ENCODE assay signal across 15 cellular contexts in the genomic region with DNA sequence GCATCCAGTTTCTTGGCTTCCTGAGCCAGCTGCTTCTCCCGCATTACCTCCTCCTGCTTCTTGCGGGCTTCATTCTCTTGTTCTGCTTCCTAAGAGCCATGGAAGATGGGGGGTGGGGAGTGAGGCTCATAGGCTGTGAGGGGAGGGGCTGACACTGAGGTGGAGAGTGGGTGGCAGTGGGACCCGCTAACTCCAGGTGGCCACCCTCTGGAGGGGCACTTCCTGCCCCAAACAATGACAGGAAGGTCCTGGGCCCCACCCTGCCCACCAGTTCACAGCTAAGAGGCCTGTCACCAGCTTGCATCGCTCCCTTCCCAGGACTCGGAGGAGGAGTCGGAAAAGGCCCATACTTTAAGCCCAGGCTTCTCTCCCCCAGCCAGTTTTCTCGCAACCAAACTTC. TPM values are rescaled to one million over a fixed set of nuclear protein-coding genes. Genes with fewer than 3 reads are reported as not detected.
A peak's percentile ranks its signal among the peaks of the same experiment; 100 is the strongest.
DNase-seq lines count a peak whose midpoint lies in the region; ATAC-seq, FAIRE-seq and TF ChIP-seq lines count a peak whose summit lies in the region.
"Had no signal": no experiment of that assay in that cellular context is flagged by ENCODE, and none has a peak within 500 bp of the region (broad histone marks: within the 10 kb centered on the region; RNA-seq: fewer than 3 reads in every experiment).

No MANE protein-coding gene starts in this region.

- no peaks in the 10 kb centered on the region for H3K27me3 ChIP-seq in CD4-positive, alpha-beta T cell (ENCODE audit: control insufficient read depth, insufficient read depth, low read length)
- H3K27me3 ChIP-seq in sigmoid colon (no peaks in the 10 kb centered on the region), small intestine (ENCODE audit: control insufficient read depth in 2 of 2, insufficient read depth in 2 of 2, low read length in 2 of 2) (no peaks in the 10 kb centered on the region)
- H3K27me3 ChIP-seq: brain microvascular endothelial cell had no signal

- DNase-seq in CD4-positive, alpha-beta T cell = no peak
- DNase-seq in RWPE1 (ENCODE audit: low spot score) (no peak), fibroblast of the aortic adventitia (ENCODE audit: low read depth) (peak; percentile 18), sigmoid colon (no peak), DMS153 treated with DMSO at 0.1 percent for 48 hours (lab: John Stamatoyannopoulos, UW; ENCODE audit: unreplicated experiment) (no peak), small intestine (no peak)
- DNase-seq: activated CD4-positive, alpha-beta T cell treated with anti-CD3 and anti-CD28 coated beads for 4 hours; activated effector memory CD4-positive, alpha-beta T cell treated with Interleukin-2 at 50 U/mL for 16 hours; brain microvascular endothelial cell; midbrain; NCI-H2081; stimulated activated CD4-positive, alpha-beta T cell treated with anti-CD3 and anti-CD28 coated beads, Interleukin-2, amount 100 ng/mL, for 48 hours; stimulated activated naive CD4-positive, alpha-beta T cell treated with Interleukin-2 at 50 U/mL for 16 hours had no signal

- H3K9me3 ChIP-seq in CD4-positive, alpha-beta T cell (ENCODE audit: control insufficient read depth, low read length) = no peaks in the 10 kb centered on the region
- no peaks in the 10 kb centered on the region for H3K9me3 ChIP-seq in sigmoid colon
- H3K9me3 ChIP-seq in small intestine (ENCODE audit: control insufficient read depth, low read depth) = no peaks in the 10 kb centered on the region

- H3K9me3 Mint-ChIP-seq in CD4-positive, alpha-beta T cell = no peaks in the 10 kb centered on the region

- H3K36me3 Mint-ChIP-seq in CD4-positive, alpha-beta T cell (ENCODE audit: low read depth) = peaks cover 82% of the 10 kb centered on the region

- H3K36me3 ChIP-seq in sigmoid colon = peaks cover 12 to 79% (median 23%) of the 10 kb centered on the region in 4 donors
- no peaks in the 10 kb centered on the region for H3K36me3 ChIP-seq in small intestine (ENCODE audit: control insufficient read depth in 2 of 2, insufficient read depth in 2 of 2, low read length in 2 of 2)

- H3K27me3 Mint-ChIP-seq in CD4-positive, alpha-beta T cell = no peaks in the 10 kb centered on the region

- intact Hi-C loops in CD4-positive, alpha-beta T cell (cut with DNase I, micrococcal nuclease) = loop anchor here in 1 of 2 experiments (5.0 kb wide), 1 partner anchor 190 kb away; no protein-coding TSS in a partner anchor
- intact Hi-C loops in sigmoid colon (cut with DNase I) = no loop called here

- H3K4me3 ChIP-seq in fibroblast of the aortic adventitia (ENCODE audit: low read depth, low read length) = no peak overlapping the region
- no peak overlapping the region for H3K4me3 ChIP-seq in sigmoid colon
- no peak overlapping the region for H3K4me3 ChIP-seq in small intestine (ENCODE audit: low read depth in 1 of 2, low read length in 2 of 2)

- TF ChIP-seq POLR2A in sigmoid colon (IDR thresholded peaks at IDR 0.05) = no peak

- ATAC-seq in CD4-positive, alpha-beta T cell (ENCODE audit: poor library complexity) = no peak
- ATAC-seq in HG03280 (IDR thresholded peaks at IDR 0.05; ENCODE audit: unreplicated experiment) (no peak), GM18907 (IDR thresholded peaks at IDR 0.05; ENCODE audit: unreplicated experiment) (no peak)

- peaks cover 42% of the 10 kb centered on the region for H3K4me1 Mint-ChIP-seq in CD4-positive, alpha-beta T cell (ENCODE audit: low read depth)

- H3K27ac Mint-ChIP-seq in CD4-positive, alpha-beta T cell = peak overlapping the region; percentile 67

- POLR2A ChIA-PET in CD4-positive, alpha-beta T cell (lab: Charles Lee) = interaction anchor here (0.7 to 5.3 kb wide), 5 partner anchors 10 to 94 kb away, joined by 3 to 36 read pairs (median 11); partner anchors contain the start of genes FMNL3 and TMBIM6
- POLR2A ChIA-PET in RWPE1 (lab: Yijun Ruan, JAX; ENCODE audit: low non-redundant PET) = no interaction called here

- no peak for FAIRE-seq in small intestine (lab: Jason Lieb, UNC)

- 87 to 92% methylated on average over 7 of the region's 7 CpGs for WGBS in sigmoid colon, 2 donors
- 78 to 90% (median 88%) methylated on average over 7 of the region's 7 CpGs for WGBS in small intestine, 3 donors

- no peak overlapping the region for H3K4me3 Mint-ChIP-seq in CD4-positive, alpha-beta T cell

- no peak for TF ChIP-seq CTCF in CD4-positive, alpha-beta T cell (IDR thresholded peaks at IDR 0.05)
- TF ChIP-seq CTCF in RWPE1 (conservative IDR thresholded peaks at IDR 0.05; ENCODE audit: low read depth) = no peak
- TF ChIP-seq CTCF in fibroblast of the aortic adventitia (IDR thresholded peaks at IDR 0.05; ENCODE audit: insufficient read depth, low read length) = no peak
- TF ChIP-seq CTCF in sigmoid colon (IDR thresholded peaks at IDR 0.05) = no peak

- TF ChIP-seq EP300 in sigmoid colon (IDR thresholded peaks at IDR 0.05) = no peak

- peaks cover 0 to 22% (median 10%) of the 10 kb centered on the region in 4 donors for H3K4me1 ChIP-seq in sigmoid colon
- H3K4me1 ChIP-seq in small intestine (ENCODE audit: control insufficient read depth in 2 of 2, insufficient read depth in 1 of 2, low read depth in 1 of 2, low read length in 1 of 2) = no peaks in the 10 kb centered on the region

- CTCF ChIA-PET in CD4-positive, alpha-beta T cell (lab: Charles Lee) = interaction anchor here (0.8 to 2.0 kb wide), 5 partner anchors 10 to 94 kb away, joined by 3 to 6 read pairs (median 5); partner anchors contain the start of gene TMBIM6
- CTCF ChIA-PET in RWPE1 (lab: Yijun Ruan, JAX) = interaction anchor here (0.5 to 1.0 kb wide), 3 partner anchors 9 to 288 kb away, joined by 4 to 5 read pairs (median 4); partner anchors contain the start of gene FMNL3

- H3K27ac ChIP-seq in CD4-positive, alpha-beta T cell (ENCODE audit: low read depth, low read length) = no peak overlapping the region
- peak overlapping the region; percentile 45 for H3K27ac ChIP-seq in RWPE1
- peak overlapping the region in 3 of 4 donors; percentile 4 to 40 (median 19) for H3K27ac ChIP-seq in sigmoid colon
- H3K27ac ChIP-seq in small intestine (ENCODE audit: low read depth in 1 of 2, low read length in 1 of 2) = peak overlapping the region in 1 of 2 donors; percentile 52
- H3K27ac ChIP-seq: brain microvascular endothelial cell had no signal

RNA-seq across cellular contexts. Expression of gene PRPF40B, which starts 23.9 kb away (rescaled TPM):
- 1 to 10 TPM; 4.7 to 6.5 TPM for total RNA-seq in CD4-positive, alpha-beta T cell
- total RNA-seq in fibroblast of the aortic adventitia (ENCODE audit: low replicate concordance) (10.5 and 16.8 TPM in 2 replicates), sigmoid colon (10 to 100 TPM; 13.3 to 27.5 (median 21.0) TPM)
- polyA plus RNA-seq in sigmoid colon (10 to 100 TPM in 1 of 3 donors, 1 to 10 TPM in 2; 1.4 to 11.3 (median 3.6) TPM), small intestine (1 to 10 TPM; 2.5 to 9.7 (median 3.2) TPM)

RNA-seq across cellular contexts. Expression of gene FAM186B, which starts 41.8 kb away (rescaled TPM):
- under 1 TPM; 0.64 to 0.74 TPM for total RNA-seq in CD4-positive, alpha-beta T cell
- total RNA-seq in fibroblast of the aortic adventitia (ENCODE audit: low replicate concordance) (0.45 and 2.7 TPM in 2 replicates), sigmoid colon (under 1 TPM in 2 of 4 donors, not detected in 2; 0.16 to 0.54 TPM)
- polyA plus RNA-seq in sigmoid colon (under 1 TPM in 1 of 3 donors, not detected in 2; 0.22 TPM), small intestine (under 1 TPM in 1 of 3 donors, not detected in 2; 0.37 TPM)

RNA-seq across cellular contexts. Expression of gene FMNL3, which starts 59.9 kb away (rescaled TPM):
- 10 to 100 TPM; 33.3 to 34.8 TPM for total RNA-seq in CD4-positive, alpha-beta T cell
- total RNA-seq in fibroblast of the aortic adventitia (ENCODE audit: low replicate concordance) (12.0 and 20.8 TPM in 2 replicates), sigmoid colon (10 to 100 TPM in 2 of 4 donors, 1 to 10 TPM in 2; 9.4 to 12.2 (median 11.0) TPM)
- polyA plus RNA-seq in sigmoid colon (10 to 100 TPM in 1 of 3 donors, 1 to 10 TPM in 2; 1.8 to 10.8 (median 2.4) TPM), small intestine (1 to 10 TPM in 2 of 3 donors, under 1 TPM in 1; 0.89 to 4.6 (median 3.5) TPM)
